In genomic region chr14:23694085-23694975, GRCh38 we compare ENCODE assay signal across 1 cellular context.
TF ChIP-seq lines count a peak whose summit lies in the region.

No MANE protein-coding gene starts in this region.

TF ChIP-seq in HepG2, 621 proteins besides CTCF, POLR2A, EP300 and RAD21 (continued from another document and continues in another):
- no peak; the same call in 1 of the 2 replicates for TF ChIP-seq TFDP1 (CRISPR knock-in tag; IDR thresholded peaks at IDR 0.05; ENCODE audit: borderline replicate concordance)
- peak; percentile 30 for TF ChIP-seq SMAD3 (CRISPR knock-in tag; IDR thresholded peaks at IDR 0.05)
- no peak for TF ChIP-seq ZNF317 (CRISPR knock-in tag; IDR thresholded peaks at IDR 0.05)
- no peak for TF ChIP-seq ZSCAN20 (CRISPR knock-in tag; IDR thresholded peaks at IDR 0.05; ENCODE audit: borderline replicate concordance)
- peak; percentile 86 for TF ChIP-seq ZNF350 (CRISPR knock-in tag; IDR thresholded peaks at IDR 0.05; ENCODE audit: borderline replicate concordance, low read depth)
- TF ChIP-seq GFI1 (CRISPR knock-in tag; IDR thresholded peaks at IDR 0.05; ENCODE audit: borderline replicate concordance): no peak
- no peak for TF ChIP-seq PBX3 (CRISPR knock-in tag; IDR thresholded peaks at IDR 0.05; ENCODE audit: borderline replicate concordance)
- 0 out of 2 replicates have a peak, but pooled peaks have one; percentile 5 for TF ChIP-seq ARID3A (IDR thresholded peaks at IDR 0.05; ENCODE audit: low read depth, low read length)
- peak; percentile 67; the same call in 1 of the 2 replicates for TF ChIP-seq ZNF256 (CRISPR knock-in tag; conservative IDR thresholded peaks at IDR 0.05)
- no peak for TF ChIP-seq PRDM10 (CRISPR knock-in tag; IDR thresholded peaks at IDR 0.05; ENCODE audit: low read depth)
- TF ChIP-seq ARID4A (CRISPR knock-in tag; IDR thresholded peaks at IDR 0.05; ENCODE audit: borderline replicate concordance): peak; percentile 42; the same call in 1 of the 2 replicates
- TF ChIP-seq ZNF775 (CRISPR knock-in tag; IDR thresholded peaks at IDR 0.05; ENCODE audit: borderline replicate concordance): no peak
- TF ChIP-seq RARA (CRISPR knock-in tag; IDR thresholded peaks at IDR 0.05): peak; percentile 68
- TF ChIP-seq DPF2 (CRISPR knock-in tag; IDR thresholded peaks at IDR 0.05; ENCODE audit: borderline replicate concordance, low read depth): no peak
- no peak for TF ChIP-seq ZNF615 (CRISPR knock-in tag; IDR thresholded peaks at IDR 0.05; ENCODE audit: borderline replicate concordance)
- TF ChIP-seq ZNF552 (CRISPR knock-in tag; IDR thresholded peaks at IDR 0.05; ENCODE audit: borderline replicate concordance): no peak
- no peak for TF ChIP-seq ZNF207 (IDR thresholded peaks at IDR 0.05; ENCODE audit: borderline replicate concordance)
- TF ChIP-seq DMAP1 (CRISPR knock-in tag; IDR thresholded peaks at IDR 0.05): 0 out of 2 replicates have a peak, but pooled peaks have one; percentile 41
- no peak for TF ChIP-seq SMARCC2 (IDR thresholded peaks at IDR 0.05)
- TF ChIP-seq SPEN (CRISPR knock-in tag; IDR thresholded peaks at IDR 0.05; ENCODE audit: low read depth): 0 out of 2 replicates have a peak, but pooled peaks have one; percentile 19
- TF ChIP-seq ZNF3 (CRISPR knock-in tag; IDR thresholded peaks at IDR 0.05): 0 out of 2 replicates have a peak, but pooled peaks have one; percentile 9
- 0 out of 2 replicates have a peak, but pooled peaks have one; percentile 50 for TF ChIP-seq FOXK1 (CRISPR knock-in tag; IDR thresholded peaks at IDR 0.05; ENCODE audit: borderline replicate concordance, low read depth)
- peak; percentile 47; the same call in 1 of the 2 replicates for TF ChIP-seq GATAD1 (CRISPR knock-in tag; IDR thresholded peaks at IDR 0.05)
- no peak for TF ChIP-seq SMYD3 (CRISPR knock-in tag; IDR thresholded peaks at IDR 0.05)
- peak; percentile 36; the same call in 1 of the 2 replicates for TF ChIP-seq HDAC1 (CRISPR knock-in tag; IDR thresholded peaks at IDR 0.05)
- TF ChIP-seq ZBTB38 (CRISPR knock-in tag; IDR thresholded peaks at IDR 0.05): no peak
- peak; percentile 46; the same call in 1 of the 2 replicates for TF ChIP-seq E2F1 (CRISPR knock-in tag; IDR thresholded peaks at IDR 0.05)
- 0 out of 2 replicates have a peak, but pooled peaks have one; percentile 18 for TF ChIP-seq GMEB1 (CRISPR knock-in tag; IDR thresholded peaks at IDR 0.05; ENCODE audit: borderline replicate concordance)
- no peak for TF ChIP-seq ELF4 (CRISPR knock-in tag; IDR thresholded peaks at IDR 0.05; ENCODE audit: borderline replicate concordance)
- no peak; the same call in 1 of the 2 replicates for TF ChIP-seq HOXD1 (CRISPR knock-in tag; IDR thresholded peaks at IDR 0.05)
- no peak for TF ChIP-seq MTA1 (CRISPR knock-in tag; IDR thresholded peaks at IDR 0.05; ENCODE audit: borderline replicate concordance)
- 0 out of 2 replicates have a peak, but pooled peaks have one; percentile 67 for TF ChIP-seq DNMT3B (CRISPR knock-in tag; conservative IDR thresholded peaks at IDR 0.05)
- TF ChIP-seq TCF7L2 (IDR thresholded peaks at IDR 0.05; ENCODE audit: low read depth, low read length): no peak
- no peak for TF ChIP-seq CENPBD1 (CRISPR knock-in tag; IDR thresholded peaks at IDR 0.05; ENCODE audit: borderline replicate concordance, low read depth)
- no peak for TF ChIP-seq ZNF639 (CRISPR knock-in tag; conservative IDR thresholded peaks at IDR 0.05)
- TF ChIP-seq BORCS8-MEF2B (CRISPR knock-in tag; IDR thresholded peaks at IDR 0.05): no peak
- no peak for TF ChIP-seq FOXM1 (CRISPR knock-in tag; IDR thresholded peaks at IDR 0.05)
- no peak for TF ChIP-seq ZNF276 (CRISPR knock-in tag; IDR thresholded peaks at IDR 0.05; ENCODE audit: low read depth)
- TF ChIP-seq ZNF20 (CRISPR knock-in tag; IDR thresholded peaks at IDR 0.05): no peak
- TF ChIP-seq GABPB1 (CRISPR knock-in tag; IDR thresholded peaks at IDR 0.05): peak; percentile 46; the same call in 1 of the 2 replicates
- TF ChIP-seq RORA (CRISPR knock-in tag; IDR thresholded peaks at IDR 0.05): no peak
- TF ChIP-seq LBX2 (CRISPR knock-in tag; IDR thresholded peaks at IDR 0.05; ENCODE audit: borderline replicate concordance): no peak
- TF ChIP-seq HDAC2 (CRISPR knock-in tag; IDR thresholded peaks at IDR 0.05): peak; percentile 19; the same call in 1 of the 2 replicates
